14 cellular contexts compared by ENCODE assay signal in genomic region chr15:71807125-71807629, GRCh38. TPM values are rescaled to one million over a fixed set of nuclear protein-coding genes. Genes with fewer than 3 reads are reported as not detected.
DNase-seq lines count a peak whose midpoint lies in the region; ATAC-seq and TF ChIP-seq lines count a peak whose summit lies in the region.
"Had no signal": no experiment of that assay in that cellular context is flagged by ENCODE, and none has a peak within 500 bp of the region (broad histone marks: within the 10 kb centered on the region; RNA-seq: fewer than 3 reads in every experiment).

No MANE protein-coding gene starts in this region.

- H3K9me3 ChIP-seq in smooth muscle cell (replicated peaks; ENCODE audit: low read depth), result no peaks in the 10 kb centered on the region

- ATAC-seq in WTC11 (peak; percentile 51), HG03025 (IDR thresholded peaks at IDR 0.05; ENCODE audit: low FRiP score, unreplicated experiment) (no peak)
- ATAC-seq: naive thymus-derived CD4-positive, alpha-beta T cell had no signal

- no peak for TF ChIP-seq RAD21 in Ishikawa (IDR thresholded peaks at IDR 0.05; ENCODE audit: low read depth)

- H3K27me3 ChIP-seq in smooth muscle cell (ENCODE audit: low read depth), result no peaks in the 10 kb centered on the region

- 44% methylated on average over 11 of the region's 15 CpGs for WGBS in smooth muscle cell (ENCODE audit: low lambda C conversion rate)

- H3K79me2 ChIP-seq in smooth muscle cell (ENCODE audit: low read depth), result no peaks in the 10 kb centered on the region

- H3K4me2 ChIP-seq in smooth muscle cell, result peak overlapping the region; percentile 50

- peaks cover 48% of the 10 kb centered on the region for H3K4me1 Mint-ChIP-seq in WTC11
- H3K4me1 Mint-ChIP-seq: CD8-positive, alpha-beta memory T cell; naive thymus-derived CD4-positive, alpha-beta T cell had no signal

- POLR2A ChIA-PET in WTC11 (lab: Charles Lee), result no interaction called here

- H3K4me1 ChIP-seq in smooth muscle cell (ENCODE audit: low read depth), result peaks cover 23% of the 10 kb centered on the region

- no peak for TF ChIP-seq EP300 in Ishikawa (IDR thresholded peaks at IDR 0.05; ENCODE audit: borderline replicate concordance)

- CTCF ChIA-PET in WTC11 (lab: Charles Lee), result interaction anchor here (0.8 to 3.9 kb wide), 9 partner anchors 23 to 372 kb away, joined by 3 to 21 read pairs (median 4); no protein-coding TSS in a partner anchor

- TF ChIP-seq CTCF in WTC11 (IDR thresholded peaks at IDR 0.05), result no peak
- no peak for TF ChIP-seq CTCF in smooth muscle cell (IDR thresholded peaks at IDR 0.05; ENCODE audit: borderline replicate concordance, insufficient read depth, poor library complexity, severe bottlenecking)

- DNase-seq in WTC11 (ENCODE audit: low spot score) (peak; percentile 43), iris pigment epithelial cell (ENCODE audit: low read depth) (peak; percentile 31), smooth muscle cell (lab: John Stamatoyannopoulos, UW; ENCODE audit: unreplicated experiment) (no peak), NCI-H1436 treated with DMSO at 0.1 percent for 48 hours (lab: John Stamatoyannopoulos, UW) (no peak), NCI-H748 (lab: John Stamatoyannopoulos, UW; ENCODE audit: unreplicated experiment) (no peak)
- DNase-seq: CD8-positive, alpha-beta memory T cell; GDM1; naive thymus-derived CD4-positive, alpha-beta T cell; NCI-H2081 had no signal

- peak overlapping the region; percentile 87; the same call in 1 of the 2 replicates for H3K27ac Mint-ChIP-seq in WTC11
- H3K27ac Mint-ChIP-seq: naive thymus-derived CD4-positive, alpha-beta T cell; stimulated activated naive CD8-positive, alpha-beta T cell treated with anti-CD3 and anti-CD28 coated beads, Interleukin-15, Interleukin-2, amounts not matched to agents 100 ng/mL and 50 ng/mL, for 24 hours had no signal

- no peak overlapping the region for H3K4me3 ChIP-seq in smooth muscle cell

- no peaks in the 10 kb centered on the region for H3K36me3 ChIP-seq in smooth muscle cell (ENCODE audit: low read depth)

- no peak overlapping the region for H3K9ac ChIP-seq in smooth muscle cell (ENCODE audit: low read depth)

- peak overlapping the region; percentile 60 for H3K4me3 Mint-ChIP-seq in WTC11
- H3K4me3 Mint-ChIP-seq: CD8-positive, alpha-beta memory T cell; naive thymus-derived CD4-positive, alpha-beta T cell; stimulated activated naive CD8-positive, alpha-beta T cell treated with anti-CD3 and anti-CD28 coated beads, Interleukin-15, Interleukin-2, amounts not matched to agents 100 ng/mL and 50 ng/mL, for 24 hours had no signal

- H3F3A ChIP-seq in smooth muscle cell (ENCODE audit: low read depth), result no peaks in the 10 kb centered on the region

- no peaks in the 10 kb centered on the region for H3K36me3 Mint-ChIP-seq in WTC11
- H3K36me3 Mint-ChIP-seq: CD8-positive, alpha-beta memory T cell; naive thymus-derived CD4-positive, alpha-beta T cell had no signal

- H3K27me3 Mint-ChIP-seq in WTC11 (ENCODE audit: low read depth), result no peaks in the 10 kb centered on the region; the same call in 1 of the 2 replicates
- H3K27me3 Mint-ChIP-seq: stimulated activated naive CD8-positive, alpha-beta T cell treated with anti-CD3 and anti-CD28 coated beads, Interleukin-15, Interleukin-2, amounts not matched to agents 100 ng/mL and 50 ng/mL, for 24 hours had no signal

- H4K20me1 ChIP-seq in smooth muscle cell (ENCODE audit: low read depth), result no peaks in the 10 kb centered on the region

- H3K9me3 Mint-ChIP-seq in WTC11, result no peaks in the 10 kb centered on the region
- H3K9me3 Mint-ChIP-seq: CD8-positive, alpha-beta memory T cell; stimulated activated naive CD8-positive, alpha-beta T cell treated with anti-CD3 and anti-CD28 coated beads, Interleukin-15, Interleukin-2, amounts not matched to agents 100 ng/mL and 50 ng/mL, for 24 hours had no signal

- H2AFZ ChIP-seq in smooth muscle cell (ENCODE audit: low read depth), result no peak overlapping the region

- H3K27ac ChIP-seq in smooth muscle cell (ENCODE audit: low read depth), result no peak overlapping the region

TF ChIP-seq in Ishikawa, 13 proteins besides CTCF, POLR2A, EP300 and RAD21:
- TF ChIP-seq EGR1 (IDR thresholded peaks at IDR 0.05) (peak; percentile 28; the same call in 1 of the 2 replicates), FOXM1 (IDR thresholded peaks at IDR 0.05; ENCODE audit: borderline replicate concordance, low read depth) (no peak)
TF ChIP-seq in Ishikawa: peak in this region for 1.

TF ChIP-seq in WTC11, 78 proteins besides CTCF, POLR2A, EP300 and RAD21:
- TF ChIP-seq ZNF121 (CRISPR knock-in tag; IDR thresholded peaks at IDR 0.05), result peak; percentile 93
- no peak for TF ChIP-seq ETV6 (CRISPR knock-in tag; IDR thresholded peaks at IDR 0.05)
- TF ChIP-seq, protein P1, sequence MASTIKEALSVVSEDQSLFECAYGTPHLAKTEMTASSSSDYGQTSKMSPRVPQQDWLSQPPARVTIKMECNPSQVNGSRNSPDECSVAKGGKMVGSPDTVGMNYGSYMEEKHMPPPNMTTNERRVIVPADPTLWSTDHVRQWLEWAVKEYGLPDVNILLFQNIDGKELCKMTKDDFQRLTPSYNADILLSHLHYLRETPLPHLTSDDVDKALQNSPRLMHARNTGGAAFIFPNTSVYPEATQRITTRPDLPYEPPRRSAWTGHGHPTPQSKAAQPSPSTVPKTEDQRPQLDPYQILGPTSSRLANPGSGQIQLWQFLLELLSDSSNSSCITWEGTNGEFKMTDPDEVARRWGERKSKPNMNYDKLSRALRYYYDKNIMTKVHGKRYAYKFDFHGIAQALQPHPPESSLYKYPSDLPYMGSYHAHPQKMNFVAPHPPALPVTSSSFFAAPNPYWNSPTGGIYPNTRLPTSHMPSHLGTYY (CRISPR knock-in tag; IDR thresholded peaks at IDR 0.05), result no peak

RNA-seq across cellular contexts. Expression of gene NR2E3, which starts 3.2 kb away (rescaled TPM):
- total RNA-seq in WTC11 (2021) (0.57 to 1.4 TPM (median 0.80 TPM) in 3 replicates), smooth muscle cell (not detected in 2 replicates)
- 4.2 TPM in 1 of 2 replicates, not detected in the other for polyA plus RNA-seq in smooth muscle cell
- total RNA-seq: CD8-positive, alpha-beta memory T cell; frontal cortex; H4; naive thymus-derived CD4-positive, alpha-beta T cell had no signal
- polyA plus RNA-seq: CD8-positive, alpha-beta memory T cell; naive thymus-derived CD4-positive, alpha-beta T cell had no signal

Comparison
In these comparisons a context has a peak if more than half of its experiments do, and no peak if none do; other contexts are left out.
1. DNase-seq: peak in WTC11 (single experiment) and iris pigment epithelial cell (single experiment); none in smooth muscle cell (single experiment), NCI-H1436 treated with DMSO at 0.1 percent for 48 hours (single experiment) and NCI-H748 (single experiment).